ENCODE assay signal across 1 cellular context in the genomic region with DNA sequence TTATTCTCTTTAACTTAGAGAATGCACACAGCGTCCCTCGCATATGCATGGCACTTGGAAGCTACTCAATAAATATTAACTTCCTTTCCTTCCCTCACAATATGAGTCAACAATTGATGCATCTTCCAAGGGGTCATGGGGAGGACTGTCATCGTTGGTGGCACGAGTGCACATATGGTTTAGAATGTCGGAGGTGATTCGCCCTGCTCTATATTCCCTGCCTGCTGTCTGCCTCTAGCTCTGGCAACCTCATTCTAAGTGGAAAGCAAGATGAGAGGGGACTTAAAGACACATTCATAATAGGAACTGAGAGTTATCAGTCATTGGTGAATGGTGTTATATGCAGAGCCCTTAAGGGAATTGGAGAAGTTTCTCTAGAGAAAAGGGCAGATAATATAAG.
TF ChIP-seq lines count a peak whose summit lies in the region.

No MANE protein-coding gene starts in this region.

TF ChIP-seq in H1, 55 proteins besides CTCF, POLR2A, EP300 and RAD21 (continued from another document):
- TF ChIP-seq TAF1 (IDR thresholded peaks at IDR 0.05; ENCODE audit: low read depth, low read length) (no peak), CBX5 (IDR thresholded peaks at IDR 0.05; ENCODE audit: low read depth, low read length) (no peak), NRF1 (IDR thresholded peaks at IDR 0.05; ENCODE audit: low read depth, low read length) (no peak), CBX8 (IDR thresholded peaks at IDR 0.05; ENCODE audit: borderline replicate concordance, low read depth, low read length) (no peak), POU5F1 (IDR thresholded peaks at IDR 0.05; ENCODE audit: low read depth, low read length) (no peak), RNF2 (IDR thresholded peaks at IDR 0.05; ENCODE audit: borderline replicate concordance, low read depth, low read length, missing control alignments, poor library complexity, severe bottlenecking) (no peak), CHD2 (IDR thresholded peaks at IDR 0.05; ENCODE audit: low read length) (no peak), RFX5 (IDR thresholded peaks at IDR 0.05; ENCODE audit: borderline replicate concordance, low read depth, low read length) (no peak), EZH2 (IDR thresholded peaks at IDR 0.05; ENCODE audit: low read depth, low read length, severe bottlenecking) (no peak), SAP30 (IDR thresholded peaks at IDR 0.05; ENCODE audit: insufficient read depth, insufficient replicate concordance, low read length) (no peak), JUND (IDR thresholded peaks at IDR 0.05; ENCODE audit: low read length) (no peak)
